ENCODE assay signal across 8 cellular contexts in the genomic region with DNA sequence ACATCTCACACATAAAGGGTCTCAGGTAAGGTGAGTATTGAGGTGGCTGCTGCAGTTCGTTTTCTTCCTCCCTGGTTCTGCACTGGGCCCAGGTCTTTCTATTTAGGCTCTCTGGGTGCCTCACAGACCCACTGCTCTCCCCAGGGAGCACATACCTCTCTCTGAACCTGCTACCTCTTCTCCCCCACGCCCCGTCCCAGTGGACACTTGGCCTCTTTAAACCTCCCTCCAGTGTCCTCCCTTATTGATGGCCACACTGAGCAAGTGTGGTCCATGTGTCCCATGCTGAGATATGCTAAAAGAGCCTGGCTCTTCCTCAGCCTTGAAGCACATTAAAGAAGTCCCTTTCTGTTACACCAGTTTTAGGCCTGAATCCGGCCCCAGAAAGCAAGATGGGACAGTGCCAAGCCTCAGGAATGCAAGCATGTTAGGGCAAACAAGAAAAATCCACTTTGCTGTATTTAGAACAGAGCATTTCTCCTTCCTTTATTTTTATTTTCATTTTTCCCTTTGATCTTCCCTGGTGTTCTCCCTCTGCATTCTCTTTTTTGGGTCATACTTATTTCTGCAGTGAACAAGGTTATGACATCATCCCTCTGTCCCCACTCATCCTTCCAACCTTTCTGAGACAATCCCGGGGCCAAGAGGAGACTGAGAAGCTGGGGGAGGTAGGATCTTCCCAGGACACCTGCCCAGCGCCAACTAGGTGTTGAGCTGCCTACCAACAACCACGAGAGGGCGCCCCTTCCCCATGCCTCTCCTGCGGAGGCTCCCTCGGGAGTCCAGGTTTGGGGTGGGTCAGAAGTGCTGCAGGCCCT. TPM values are rescaled to one million over a fixed set of nuclear protein-coding genes. Genes with fewer than 3 reads are reported as not detected.
DNase-seq lines count a peak whose midpoint lies in the region; ATAC-seq, FAIRE-seq and TF ChIP-seq lines count a peak whose summit lies in the region.

No MANE protein-coding gene starts in this region.

- no peak overlapping the region for H3K9ac ChIP-seq in endothelial cell of umbilical vein (replicated peaks; ENCODE audit: extremely low read depth, insufficient read depth, low read length)

- H4K20me1 ChIP-seq in endothelial cell of umbilical vein (replicated peaks; ENCODE audit: control insufficient read depth, extremely low read depth, insufficient read depth, low read length), result no peaks in the 10 kb centered on the region

- no peak overlapping the region for H3K4me2 ChIP-seq in endothelial cell of umbilical vein (ENCODE audit: insufficient read depth, low read length)

- H3K27me3 ChIP-seq in endothelial cell of umbilical vein (ENCODE audit: control insufficient read depth in 2 of 2, insufficient read depth in 2 of 2, low read length in 2 of 2) (peaks cover 5 to 8% of the 10 kb centered on the region in 2 experiments), muscle layer of duodenum (ENCODE audit: low read depth, low read length) (no peaks in the 10 kb centered on the region)

- TF ChIP-seq CTCF in endothelial cell of umbilical vein (IDR thresholded peaks at IDR 0.05; ENCODE audit: extremely low read depth in 1 of 2, insufficient read depth in 1 of 2, low read depth in 1 of 2, low read length in 2 of 2), result peak; percentile 80 to 97

- H2AFZ ChIP-seq in endothelial cell of umbilical vein (ENCODE audit: low read depth, low read length), result no peak overlapping the region

- H3K79me2 ChIP-seq in endothelial cell of umbilical vein (ENCODE audit: control insufficient read depth, insufficient read depth, low read length), result no peaks in the 10 kb centered on the region

- no peaks in the 10 kb centered on the region for H3K9me1 ChIP-seq in endothelial cell of umbilical vein (replicated peaks; ENCODE audit: control insufficient read depth, extremely low read depth, insufficient read depth, low read length)

- peaks cover 11% of the 10 kb centered on the region for H3K36me3 Mint-ChIP-seq in stimulated activated effector memory CD8-positive, alpha-beta T cell treated with anti-CD3 and anti-CD28 coated beads, Interleukin-12 subunit alpha, Interleukin-12 subunit beta, amount 100 ng/mL, for 72 hours

- peak; percentile 50 to 52 for DNase-seq in NCI-H2081 (lab: John Stamatoyannopoulos, UW)
- no peak for DNase-seq in NCI-H2081 treated with DMSO at 0.1 percent for 48 hours (lab: John Stamatoyannopoulos, UW)
- peak; percentile 30 to 59 for DNase-seq in NOMO-1 (lab: John Stamatoyannopoulos, UW; ENCODE audit: unreplicated experiment in 2 of 2)
- DNase-seq in activated CD8-positive, alpha-beta memory T cell treated with anti-CD3 and anti-CD28 coated beads, Interleukin-2, amount 50 U/mL, for 1 hour (ENCODE audit: extremely low read depth), result peak; percentile 55
- DNase-seq in endothelial cell of umbilical vein (ENCODE audit: low read depth, low spot score), result peak; percentile 56
- peak; percentile 77 to 91 for DNase-seq in stimulated activated effector memory CD8-positive, alpha-beta T cell treated with anti-CD3 and anti-CD28 coated beads, Interleukin-12 subunit alpha, Interleukin-12 subunit beta, amount 100 ng/mL, for 72 hours (ENCODE audit: low spot score in 2 of 2)

- TF ChIP-seq POLR2A in endothelial cell of umbilical vein (IDR thresholded peaks at IDR 0.05; ENCODE audit: low read depth, low read length), result no peak

- POLR2A ChIA-PET in endothelial cell of umbilical vein (lab: Charles Lee), result no interaction called here

- ATAC-seq in HG03442 (IDR thresholded peaks at IDR 0.05; ENCODE audit: unreplicated experiment), result peak; percentile 30
- peak; percentile 44 for ATAC-seq in stimulated activated effector memory CD8-positive, alpha-beta T cell treated with anti-CD3 and anti-CD28 coated beads, Interleukin-12 subunit alpha, Interleukin-12 subunit beta, amount 100 ng/mL, for 72 hours

- peak overlapping the region; percentile 94 for H3K27ac Mint-ChIP-seq in stimulated activated effector memory CD8-positive, alpha-beta T cell treated with anti-CD3 and anti-CD28 coated beads, Interleukin-12 subunit alpha, Interleukin-12 subunit beta, amount 100 ng/mL, for 72 hours

- H3K4me1 ChIP-seq in endothelial cell of umbilical vein (ENCODE audit: control insufficient read depth, extremely low read depth, insufficient read depth, low read length), result no peaks in the 10 kb centered on the region
- peaks cover 8 to 14% of the 10 kb centered on the region in 2 donors for H3K4me1 ChIP-seq in muscle layer of duodenum (ENCODE audit: control insufficient read depth in 1 of 2, insufficient read depth in 2 of 2, low read length in 2 of 2)

- H3K4me1 Mint-ChIP-seq in stimulated activated effector memory CD8-positive, alpha-beta T cell treated with anti-CD3 and anti-CD28 coated beads, Interleukin-12 subunit alpha, Interleukin-12 subunit beta, amount 100 ng/mL, for 72 hours, result peaks cover 95% of the 10 kb centered on the region

- BruUV-seq in endothelial cell of umbilical vein (replicated peaks; lab: Mats Ljungman, UMichigan), result no TSS peak

- intact Hi-C loops in endothelial cell of umbilical vein (cut with micrococcal nuclease), result loop anchor here (1.0 kb wide), 2 partner anchors 178 to 547 kb away; no protein-coding TSS in a partner anchor

- no peak overlapping the region for H3K4me3 ChIP-seq in endothelial cell of umbilical vein (replicated peaks in 1 of 3; ENCODE audit: insufficient read depth in 1 of 3, low read depth in 1 of 3, low read length in 3 of 3)
- peak overlapping the region in 1 of 2 donors; percentile 17 for H3K4me3 ChIP-seq in muscle layer of duodenum (ENCODE audit: low read depth in 1 of 2, low read length in 2 of 2)

- no peaks in the 10 kb centered on the region for H3K9me3 Mint-ChIP-seq in stimulated activated effector memory CD8-positive, alpha-beta T cell treated with anti-CD3 and anti-CD28 coated beads, Interleukin-12 subunit alpha, Interleukin-12 subunit beta, amount 100 ng/mL, for 72 hours

- CTCF ChIA-PET in endothelial cell of umbilical vein (lab: Charles Lee), result interaction anchor here (0.6 to 7.4 kb wide), 29 partner anchors 8 to 547 kb away, joined by 3 to 266 read pairs (median 5); partner anchors contain the start of genes ATP5PB and WDR77

- no peaks in the 10 kb centered on the region for H3K9me3 ChIP-seq in endothelial cell of umbilical vein (replicated peaks; ENCODE audit: control insufficient read depth, insufficient read depth, low read length)
- H3K9me3 ChIP-seq in muscle layer of duodenum (ENCODE audit: control insufficient read depth in 1 of 2, low read length in 2 of 2), result no peaks in the 10 kb centered on the region

- H3K4me3 Mint-ChIP-seq in stimulated activated effector memory CD8-positive, alpha-beta T cell treated with anti-CD3 and anti-CD28 coated beads, Interleukin-12 subunit alpha, Interleukin-12 subunit beta, amount 100 ng/mL, for 72 hours, result peak overlapping the region; percentile 75

- H3K27ac ChIP-seq in endothelial cell of umbilical vein (ENCODE audit: insufficient read depth, low read depth, low read length) (no peak overlapping the region), muscle layer of duodenum (ENCODE audit: low read length) (peak overlapping the region; percentile 2)

- FAIRE-seq in endothelial cell of umbilical vein (lab: Jason Lieb, UNC), result peak; percentile 81

- dilution Hi-C loops in endothelial cell of umbilical vein (cut with MboI; ENCODE audit: extremely low pct_ligation_motif_present, low sequenced_read_pairs), result no loop called here

- H3K36me3 ChIP-seq in endothelial cell of umbilical vein (ENCODE audit: control insufficient read depth in 2 of 2, extremely low read depth in 1 of 2, insufficient read depth in 2 of 2, low read length in 2 of 2) (no peaks in the 10 kb centered on the region), muscle layer of duodenum (ENCODE audit: control insufficient read depth in 1 of 2, insufficient read depth in 2 of 2, low read length in 2 of 2) (no peaks in the 10 kb centered on the region)

TF ChIP-seq in endothelial cell of umbilical vein, 7 proteins besides CTCF, POLR2A, EP300 and RAD21:
- no peak for TF ChIP-seq GATA2 (IDR thresholded peaks at IDR 0.05; ENCODE audit: insufficient read depth, insufficient read length, low read depth, low read length)
TF ChIP-seq in endothelial cell of umbilical vein: peak in this region for 0.

RNA-seq across cellular contexts. Expression of gene CHI3L2, which starts 5.0 kb away (rescaled TPM):
- not detected in 2 replicates for total RNA-seq in endothelial cell of umbilical vein
- not detected in 2 replicates for polyA plus RNA-seq in endothelial cell of umbilical vein
- not detected in 2 replicates for polyA plus RNA-seq in endothelial cell of umbilical vein (2011; cell fraction: cytosol; rRNA removed)
- polyA plus RNA-seq in endothelial cell of umbilical vein (2011; cell fraction: nucleus; rRNA removed), result not detected in 2 replicates
- not detected in 2 replicates for polyA plus RNA-seq in endothelial cell of umbilical vein (2012)
- 0.08 TPM in 1 of 2 replicates, not detected in the other for polyA minus RNA-seq in endothelial cell of umbilical vein
- polyA minus RNA-seq in endothelial cell of umbilical vein (2011; cell fraction: cytosol; rRNA and poly(A)+ RNA removed), result not detected
- not detected in 2 replicates for polyA minus RNA-seq in endothelial cell of umbilical vein (2011; cell fraction: nucleus; rRNA and poly(A)+ RNA removed)

RNA-seq across cellular contexts. Expression of gene DENND2D, which starts 22.1 kb away (rescaled TPM):
- 0.42 and 1.00 TPM in 2 replicates for total RNA-seq in endothelial cell of umbilical vein
- 0.30 and 0.41 TPM in 2 replicates for polyA plus RNA-seq in endothelial cell of umbilical vein
- polyA plus RNA-seq in endothelial cell of umbilical vein (2011; cell fraction: cytosol; rRNA removed), result 0.21 TPM in 2 replicates
- 0.46 and 0.53 TPM in 2 replicates for polyA plus RNA-seq in endothelial cell of umbilical vein (2011; cell fraction: nucleus; rRNA removed)
- 0.99 and 1.3 TPM in 2 replicates for polyA plus RNA-seq in endothelial cell of umbilical vein (2012)
- polyA minus RNA-seq in endothelial cell of umbilical vein, result 0.47 and 0.97 TPM in 2 replicates
- 4.6 TPM for polyA minus RNA-seq in endothelial cell of umbilical vein (2011; cell fraction: cytosol; rRNA and poly(A)+ RNA removed)
- 0.38 and 0.67 TPM in 2 replicates for polyA minus RNA-seq in endothelial cell of umbilical vein (2011; cell fraction: nucleus; rRNA and poly(A)+ RNA removed)
